Comparison of ENCODE assay signal across 21 cellular contexts in genomic region chr6:16157909-16158308, GRCh38. TPM values are rescaled to one million over a fixed set of nuclear protein-coding genes. Genes with fewer than 3 reads are reported as not detected.
DNase-seq lines count a peak whose midpoint lies in the region; ATAC-seq lines count a peak whose summit lies in the region.
"Had no signal": no experiment of that assay in that cellular context is flagged by ENCODE, and none has a peak within 500 bp of the region (broad histone marks: within the 10 kb centered on the region; RNA-seq: fewer than 3 reads in every experiment).

No MANE protein-coding gene starts in this region.

- peaks cover 4% of the 10 kb centered on the region for H3K9me3 Mint-ChIP-seq in activated T-helper 17 cell treated with anti-CD3 and anti-CD28 coated beads, Interleukin-2, amount 50 U/mL, for 72 hours
- H3K9me3 Mint-ChIP-seq: CD8-positive, alpha-beta memory T cell; H9; natural killer cell had no signal

- ATAC-seq in activated T-helper 17 cell treated with anti-CD3 and anti-CD28 coated beads, Interleukin-2, amount 50 U/mL, for 72 hours (replicated peaks), result no peak
- ATAC-seq in stimulated activated naive CD8-positive, alpha-beta T cell treated with anti-CD3 and anti-CD28 coated beads, Interleukin-15, Interleukin-2, amounts not matched to agents 100 U/mL and 50 U/mL, for 24 hours, result no peak
- ATAC-seq: activated CD8-positive, alpha-beta memory T cell treated with anti-CD3 and anti-CD28 coated beads, Interleukin-2, amount 10 ng/mL, durations not matched to agents 7 days and 5 days; natural killer cell had no signal

- no peaks in the 10 kb centered on the region for H3K27me3 Mint-ChIP-seq in activated T-helper 17 cell treated with anti-CD3 and anti-CD28 coated beads, Interleukin-2, amount 50 U/mL, for 72 hours
- H3K27me3 Mint-ChIP-seq: activated CD8-positive, alpha-beta memory T cell treated with anti-CD3 and anti-CD28 coated beads, Interleukin-2, amount 10 ng/mL, durations not matched to agents 7 days and 5 days; CD8-positive, alpha-beta memory T cell had no signal

- H3K36me3 Mint-ChIP-seq in activated T-helper 17 cell treated with anti-CD3 and anti-CD28 coated beads, Interleukin-2, amount 50 U/mL, for 72 hours (ENCODE audit: low read depth), result peaks cover 16% of the 10 kb centered on the region

- H3K4me3 Mint-ChIP-seq in activated T-helper 17 cell treated with anti-CD3 and anti-CD28 coated beads, Interleukin-2, amount 50 U/mL, for 72 hours, result no peak overlapping the region
- H3K4me3 Mint-ChIP-seq: activated CD8-positive, alpha-beta memory T cell treated with anti-CD3 and anti-CD28 coated beads, Interleukin-2, amount 10 ng/mL, durations not matched to agents 7 days and 5 days; CD8-positive, alpha-beta memory T cell; H9; natural killer cell had no signal

- peaks cover 6% of the 10 kb centered on the region for H3K4me1 Mint-ChIP-seq in activated T-helper 17 cell treated with anti-CD3 and anti-CD28 coated beads, Interleukin-2, amount 50 U/mL, for 72 hours
- H3K4me1 Mint-ChIP-seq: H9 had no signal

- H3K27ac Mint-ChIP-seq in activated T-helper 17 cell treated with anti-CD3 and anti-CD28 coated beads, Interleukin-2, amount 50 U/mL, for 72 hours, result no peak overlapping the region
- H3K27ac Mint-ChIP-seq: activated CD8-positive, alpha-beta memory T cell treated with anti-CD3 and anti-CD28 coated beads, Interleukin-2, amount 10 ng/mL, durations not matched to agents 7 days and 5 days; CD8-positive, alpha-beta memory T cell; H9 had no signal

- peak; percentile 34 for DNase-seq in DMS53 (lab: John Stamatoyannopoulos, UW)
- DNase-seq in DMS53 treated with DMSO at 0.1 percent for 48 hours (lab: John Stamatoyannopoulos, UW; ENCODE audit: unreplicated experiment), result no peak
- peak; percentile 45 to 82 for DNase-seq in NCI-H2081 (lab: John Stamatoyannopoulos, UW)
- DNase-seq in SK-N-DZ (ENCODE audit: low spot score), result peak; percentile 77
- peak; percentile 46 for DNase-seq in pons (ENCODE audit: low spot score)
- no peak for DNase-seq in stimulated activated CD4-positive, alpha-beta T cell treated with anti-CD3 and anti-CD28 coated beads, Interleukin-1b, Interleukin-23, amount 100 ng/mL, for 48 hours
- DNase-seq in stimulated activated naive CD8-positive, alpha-beta T cell treated with anti-CD3 and anti-CD28 coated beads, Interleukin-15, Interleukin-2, amounts not matched to agents 100 U/mL and 50 U/mL, for 24 hours, result no peak
- DNase-seq: 8988T; activated CD4-positive, CD25-positive, alpha-beta regulatory T cell; activated CD8-positive, alpha-beta memory T cell treated with anti-CD3 and anti-CD28 coated beads, Interleukin-2, amount 10 ng/mL, durations not matched to agents 7 days and 5 days; activated naive CD4-positive, alpha-beta T cell treated with anti-CD3 and anti-CD28 coated beads, Interleukin-2, amount 50 U/mL, for 16 hours; brain microvascular endothelial cell; CD8-positive, alpha-beta memory T cell; effector CD4-positive, alpha-beta T cell; H9; IMR-90; natural killer cell; NCI-H146; PC-9; stimulated activated CD4-positive, alpha-beta T cell treated with anti-CD3 and anti-CD28 coated beads, Interleukin-4, amount 100 ng/mL, for 4 hours had no signal

RNA-seq across cellular contexts. Expression of gene MYLIP, which starts 29.0 kb away (rescaled TPM):
- polyA plus RNA-seq in SK-N-DZ (2014; cell fraction: cytosol; rRNA removed), result 2.5 and 3.9 TPM in 2 replicates
- polyA plus RNA-seq in SK-N-DZ (2014; cell fraction: nucleus; rRNA removed), result 4.7 and 5.4 TPM in 2 replicates
- 1 to 10 TPM; 5.4 to 6.0 TPM for total RNA-seq in activated T-helper 17 cell treated with anti-CD3 and anti-CD28 coated beads, Interleukin-2, amount 50 U/mL, for 72 hours

Comparison
In these comparisons a context has a peak if more than half of its experiments do, and no peak if none do; other contexts are left out.
1. DNase-seq: peak in DMS53 (single experiment), NCI-H2081 (2 of 2), SK-N-DZ (single experiment) and pons (single experiment); none in DMS53 treated with DMSO at 0.1 percent for 48 hours (single experiment), stimulated activated CD4-positive, alpha-beta T cell treated with anti-CD3 and anti-CD28 coated beads, Interleukin-1b, Interleukin-23, amount 100 ng/mL, for 48 hours (single experiment) and stimulated activated naive CD8-positive, alpha-beta T cell treated with anti-CD3 and anti-CD28 coated beads, Interleukin-15, Interleukin-2, amounts not matched to agents 100 U/mL and 50 U/mL, for 24 hours (single experiment).